In the genomic region with DNA sequence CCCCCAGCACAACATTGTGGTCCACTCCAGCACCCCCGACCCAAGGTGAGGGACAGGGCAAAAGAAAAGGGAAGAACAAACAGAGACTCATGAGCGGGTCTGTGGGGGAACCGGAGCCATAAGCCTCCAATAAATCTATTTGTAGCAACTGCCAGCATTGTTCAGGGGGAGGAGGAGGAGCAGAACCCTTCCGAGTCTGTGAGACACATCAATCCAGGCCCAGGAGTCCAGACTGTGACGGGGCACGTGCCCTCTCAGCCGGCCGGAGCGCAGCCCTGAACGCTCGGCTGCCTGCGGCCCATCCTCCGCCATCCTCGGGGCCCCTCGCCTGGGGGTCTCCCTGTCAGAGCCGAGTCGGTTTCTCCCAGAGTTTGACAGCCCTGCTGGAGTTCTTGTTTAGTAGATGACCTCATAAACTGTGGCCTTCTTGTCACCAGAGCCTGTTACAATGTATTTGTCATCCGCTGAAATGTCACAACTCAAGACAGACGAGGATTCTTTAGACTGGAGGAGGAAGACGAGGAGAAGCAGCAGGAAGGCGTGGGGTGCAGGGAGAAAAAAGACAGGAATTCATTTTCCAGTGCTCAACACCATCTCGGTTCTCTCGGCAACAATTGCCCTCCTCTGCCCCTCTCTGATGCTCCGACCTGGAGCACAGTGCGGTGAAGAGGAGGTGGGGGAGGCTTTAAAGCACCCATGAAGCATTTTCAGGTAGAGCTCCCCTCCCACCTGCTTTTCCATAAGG, we compare ENCODE assay signal across 26 cellular contexts. TPM values are rescaled to one million over a fixed set of nuclear protein-coding genes. Genes with fewer than 3 reads are reported as not detected.
A peak's percentile ranks its signal among the peaks of the same experiment; 100 is the strongest.
DNase-seq lines count a peak whose midpoint lies in the region; ATAC-seq and TF ChIP-seq lines count a peak whose summit lies in the region.
"Had no signal": no experiment of that assay in that cellular context is flagged by ENCODE, and none has a peak within 500 bp of the region (broad histone marks: within the 10 kb centered on the region; RNA-seq: fewer than 3 reads in every experiment).

No MANE protein-coding gene starts in this region.

- H3K4me1 ChIP-seq in left lung (peaks cover 0 to 3% of the 10 kb centered on the region in 2 donors), osteoblast (ENCODE audit: insufficient read depth, low read length) (no peaks in the 10 kb centered on the region), suprapubic skin (no peaks in the 10 kb centered on the region)
- H3K4me1 ChIP-seq: breast epithelium, colonic mucosa had no signal

- no peaks in the 10 kb centered on the region for H3K27me3 Mint-ChIP-seq in activated T-helper 17 cell treated with anti-CD3 and anti-CD28 coated beads, Interleukin-2, amount 50 U/mL, for 72 hours
- H3K27me3 Mint-ChIP-seq: activated CD8-positive, alpha-beta T cell treated with anti-CD3 and anti-CD28 coated beads for 36 hours; CD8-positive, alpha-beta memory T cell; stimulated activated naive B cell treated with anti-CD40 and anti-IgM and Interleukin-4, amounts not matched to agents 10 μg/mL and 1 μg/mL and 100 μg/mL, for 72 hours had no signal

- no peak overlapping the region for H3K4me2 ChIP-seq in osteoblast (ENCODE audit: insufficient read depth, low read length)

- peaks cover 5% of the 10 kb centered on the region for H3K4me1 Mint-ChIP-seq in activated T-helper 17 cell treated with anti-CD3 and anti-CD28 coated beads, Interleukin-2, amount 50 U/mL, for 72 hours
- H3K4me1 Mint-ChIP-seq: CD8-positive, alpha-beta memory T cell; stimulated activated naive B cell treated with anti-CD40 and anti-IgM and Interleukin-4, amounts not matched to agents 10 μg/mL and 1 μg/mL and 100 μg/mL, for 72 hours had no signal

- no peak for ATAC-seq in left lung
- no peak for ATAC-seq in activated T-helper 17 cell treated with anti-CD3 and anti-CD28 coated beads, Interleukin-2, amount 50 U/mL, for 72 hours (replicated peaks)
- no peak for ATAC-seq in HG02763 (IDR thresholded peaks at IDR 0.05; ENCODE audit: unreplicated experiment)
- ATAC-seq: activated CD8-positive, alpha-beta T cell treated with anti-CD3 and anti-CD28 coated beads for 36 hours; heart left ventricle; stimulated activated naive B cell treated with anti-CD40 and anti-IgM and Interleukin-4, amounts not matched to agents 10 μg/mL and 1 μg/mL and 100 μg/mL, for 72 hours had no signal

- H3K9me3 ChIP-seq in left lung, result no peaks in the 10 kb centered on the region
- no peaks in the 10 kb centered on the region for H3K9me3 ChIP-seq in osteoblast (ENCODE audit: low read depth, low read length)
- no peaks in the 10 kb centered on the region for H3K9me3 ChIP-seq in suprapubic skin
- H3K9me3 ChIP-seq: breast epithelium, colonic mucosa, heart left ventricle, vagina had no signal

- H3K9me3 Mint-ChIP-seq in activated T-helper 17 cell treated with anti-CD3 and anti-CD28 coated beads, Interleukin-2, amount 50 U/mL, for 72 hours, result no peaks in the 10 kb centered on the region
- H3K9me3 Mint-ChIP-seq: activated CD8-positive, alpha-beta T cell treated with anti-CD3 and anti-CD28 coated beads for 36 hours; activated naive CD4-positive, alpha-beta T cell treated with anti-CD3 and anti-CD28 coated beads for 36 hours; CD8-positive, alpha-beta memory T cell; stimulated activated naive B cell treated with anti-CD40 and anti-IgM and Interleukin-4, amounts not matched to agents 10 μg/mL and 1 μg/mL and 100 μg/mL, for 72 hours had no signal

- H3K4me3 Mint-ChIP-seq in activated T-helper 17 cell treated with anti-CD3 and anti-CD28 coated beads, Interleukin-2, amount 50 U/mL, for 72 hours, result no peak overlapping the region
- H3K4me3 Mint-ChIP-seq: activated CD8-positive, alpha-beta T cell treated with anti-CD3 and anti-CD28 coated beads for 36 hours; activated naive CD4-positive, alpha-beta T cell treated with anti-CD3 and anti-CD28 coated beads for 36 hours; CD8-positive, alpha-beta memory T cell; stimulated activated naive B cell treated with anti-CD40 and anti-IgM and Interleukin-4, amounts not matched to agents 10 μg/mL and 1 μg/mL and 100 μg/mL, for 72 hours had no signal

- H3K79me2 ChIP-seq in osteoblast (ENCODE audit: insufficient read depth, low read length), result no peaks in the 10 kb centered on the region

- H3K27ac ChIP-seq in left lung (no peak overlapping the region), osteoblast (ENCODE audit: low read depth, low read length) (no peak overlapping the region), suprapubic skin (no peak overlapping the region)
- H3K27ac ChIP-seq: breast epithelium, colonic mucosa, GM23248, vagina had no signal

- DNase-seq in NCI-H82 (lab: John Stamatoyannopoulos, UW), result peak; percentile 33
- no peak for DNase-seq in NCI-H82 treated with DMSO at 0.1 percent for 48 hours (lab: John Stamatoyannopoulos, UW; ENCODE audit: unreplicated experiment)
- peak; percentile 18 to 75 for DNase-seq in left lung
- DNase-seq in osteoblast (ENCODE audit: insufficient read length, low spot score, missing footprints), result peak; percentile 66
- DNase-seq in suprapubic skin (ENCODE audit: low spot score in 2 of 2), result peak; percentile 26 to 52
- no peak for DNase-seq in COLO668 (lab: John Stamatoyannopoulos, UW; ENCODE audit: unreplicated experiment)
- DNase-seq: 8988T; activated CD8-positive, alpha-beta T cell treated with anti-CD3 and anti-CD28 coated beads for 36 hours; activated naive CD4-positive, alpha-beta T cell treated with anti-CD3 and anti-CD28 coated beads for 36 hours; activated T-cell treated with anti-CD3 and anti-CD28 coated beads for 4 hours; colonic mucosa; DMS153; effector memory CD4-positive, alpha-beta T cell; GM23248; mammary epithelial cell; NCI-H1694; NCI-H446 treated with DMSO at 0.1 percent for 48 hours; Right ventricle myocardium superior; stimulated activated CD4-positive, alpha-beta T cell treated with anti-CD3 and anti-CD28 coated beads, Interleukin-4, amount 100 ng/mL, for 4 hours; stimulated activated naive B cell treated with anti-CD40 and anti-IgM and Interleukin-4, amounts not matched to agents 10 μg/mL and 1 μg/mL and 100 μg/mL, for 72 hours had no signal

- intact Hi-C loops in left lung (cut with DNase I), result no loop called here

- no peak overlapping the region for H3K4me3 ChIP-seq in left lung
- H3K4me3 ChIP-seq in osteoblast (ENCODE audit: insufficient read depth, low read length), result no peak overlapping the region
- H3K4me3 ChIP-seq in suprapubic skin, result no peak overlapping the region
- H3K4me3 ChIP-seq: breast epithelium, colonic mucosa, GM23248, heart left ventricle, vagina had no signal

- no peak for TF ChIP-seq POLR2A in suprapubic skin (IDR thresholded peaks at IDR 0.05)

- TF ChIP-seq CTCF in left lung (IDR thresholded peaks at IDR 0.05) (no peak), osteoblast (IDR thresholded peaks at IDR 0.05; ENCODE audit: extremely low read depth, low read depth, low read length) (no peak), suprapubic skin (IDR thresholded peaks at IDR 0.05) (no peak)

- H2AFZ ChIP-seq in osteoblast (ENCODE audit: low read length), result no peak overlapping the region
- H2AFZ ChIP-seq: GM23248 had no signal

- H3K27me3 ChIP-seq in left lung (no peaks in the 10 kb centered on the region), osteoblast (ENCODE audit: insufficient read depth, low read length) (no peaks in the 10 kb centered on the region), suprapubic skin (no peaks in the 10 kb centered on the region)
- H3K27me3 ChIP-seq: breast epithelium, colonic mucosa, heart left ventricle, vagina had no signal

- WGBS in suprapubic skin, result 79% methylated on average over 22 of the region's 25 CpGs

- H3K36me3 Mint-ChIP-seq in activated T-helper 17 cell treated with anti-CD3 and anti-CD28 coated beads, Interleukin-2, amount 50 U/mL, for 72 hours (ENCODE audit: low read depth), result peaks cover 78% of the 10 kb centered on the region

- no peak for TF ChIP-seq EP300 in suprapubic skin (IDR thresholded peaks at IDR 0.05)

- H3K27ac Mint-ChIP-seq in activated T-helper 17 cell treated with anti-CD3 and anti-CD28 coated beads, Interleukin-2, amount 50 U/mL, for 72 hours, result no peak overlapping the region
- H3K27ac Mint-ChIP-seq: activated CD8-positive, alpha-beta T cell treated with anti-CD3 and anti-CD28 coated beads for 36 hours; activated naive CD4-positive, alpha-beta T cell treated with anti-CD3 and anti-CD28 coated beads for 36 hours; stimulated activated naive B cell treated with anti-CD40 and anti-IgM and Interleukin-4, amounts not matched to agents 10 μg/mL and 1 μg/mL and 100 μg/mL, for 72 hours had no signal

- H4K20me1 ChIP-seq in osteoblast (ENCODE audit: insufficient read depth, low read length), result peaks cover 29% of the 10 kb centered on the region

- H3K36me3 ChIP-seq in left lung, result peaks cover 0 to 82% of the 10 kb centered on the region in 2 donors
- H3K36me3 ChIP-seq in osteoblast (ENCODE audit: insufficient read depth, low read length), result peaks cover 74% of the 10 kb centered on the region
- H3K36me3 ChIP-seq in suprapubic skin, result peaks cover 71% of the 10 kb centered on the region

RNA-seq across cellular contexts. Expression of gene TLE3, which starts 47.8 kb away (rescaled TPM):
- 10 to 100 TPM; 48.2 to 69.9 TPM for total RNA-seq in left lung
- 21.5 and 29.7 TPM in 2 replicates for total RNA-seq in osteoblast
- total RNA-seq in suprapubic skin, result 100 to 1,000 TPM in 3 of 4 donors, 10 to 100 TPM in 1; 91.2 to 154 (median 137) TPM
- 100 to 1,000 TPM in 1 of 2 donors, 10 to 100 TPM in 1; 94.9 to 131 TPM for total RNA-seq in activated T-helper 17 cell treated with anti-CD3 and anti-CD28 coated beads, Interleukin-2, amount 50 U/mL, for 72 hours

Comparison
In these comparisons a context has a peak if more than half of its experiments do, and no peak if none do; other contexts are left out.
1. DNase-seq: peak in NCI-H82 (single experiment), left lung (2 of 2), osteoblast (single experiment) and suprapubic skin (2 of 2); none in NCI-H82 treated with DMSO at 0.1 percent for 48 hours (single experiment) and COLO668 (single experiment).